In genomic region chr1:1402081-1402900, GRCh38 we compare ENCODE assay signal across 1 cellular context.
TF ChIP-seq lines count a peak whose summit lies in the region.

No MANE protein-coding gene starts in this region.

TF ChIP-seq in endothelial cell of umbilical vein, 7 proteins besides CTCF, POLR2A, EP300 and RAD21 (continued from another document):
- TF ChIP-seq MAX (IDR thresholded peaks at IDR 0.05; ENCODE audit: insufficient read depth, insufficient read length) = no peak
